Comparison of ENCODE assay signal across 8 cellular contexts in the genomic region with DNA sequence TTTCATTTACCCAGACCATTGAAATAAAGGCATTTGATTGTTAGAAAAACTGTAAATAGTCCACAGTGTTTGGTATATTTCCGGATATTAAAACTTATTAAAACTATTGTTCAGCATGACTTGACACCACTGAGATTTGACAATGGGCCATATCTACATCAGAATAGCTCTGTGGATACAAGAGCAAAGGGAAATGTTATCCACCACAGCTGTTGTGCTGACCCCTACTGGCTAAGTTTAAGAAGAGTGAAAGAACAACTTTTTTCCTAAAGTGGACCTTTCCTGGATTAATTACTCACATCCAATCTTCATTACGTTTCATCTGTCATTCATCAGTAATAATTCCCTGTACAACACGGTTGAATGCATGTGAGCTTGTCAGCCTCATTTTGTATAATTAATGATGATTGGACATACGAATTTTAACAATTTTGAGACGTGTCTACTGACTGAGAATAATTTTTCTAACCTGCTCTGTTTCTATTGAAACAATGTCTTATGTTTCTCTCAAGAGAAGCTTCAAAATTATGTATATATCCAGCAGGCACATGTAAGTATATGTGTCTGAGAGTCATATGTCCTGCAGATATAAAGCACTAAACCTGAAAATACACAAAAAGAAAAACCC.
DNase-seq lines count a peak whose midpoint lies in the region; ATAC-seq and TF ChIP-seq lines count a peak whose summit lies in the region.

No MANE protein-coding gene starts in this region.

- H3K4me3 ChIP-seq in SJCRH30, result no peak overlapping the region
- no peak overlapping the region; the same call in 1 of the 2 replicates for H3K4me3 ChIP-seq in iPS-20b (ENCODE audit: low read length)
- no peak overlapping the region for H3K4me3 ChIP-seq in CD8-positive, alpha-beta T cell (ENCODE audit: low read depth, low read length)

- CTCF ChIA-PET in CD8-positive, alpha-beta T cell (lab: Charles Lee), result no interaction called here

- DNase-seq in Ammon's horn (ENCODE audit: low spot score), result peak; percentile 19
- peak; percentile 9 to 56 for DNase-seq in SJCRH30
- DNase-seq in CD8-positive, alpha-beta T cell, result no peak
- no peak for DNase-seq in stimulated activated CD4-positive, alpha-beta T cell treated with anti-CD3 and anti-CD28 coated beads, Interleukin-15, amount 100 ng/mL, for 24 hours
- DNase-seq in cerebellum (ENCODE audit: low spot score), result no peak

- H3K36me3 Mint-ChIP-seq in CD8-positive, alpha-beta T cell, result no peaks in the 10 kb centered on the region

- POLR2A ChIA-PET in CD8-positive, alpha-beta T cell (lab: Charles Lee), result no interaction called here

- H3K9me3 Mint-ChIP-seq in CD8-positive, alpha-beta T cell, result no peaks in the 10 kb centered on the region

- H3K27ac ChIP-seq in SJCRH30 (no peak overlapping the region), iPS-20b (ENCODE audit: low read length) (peak overlapping the region; percentile 68)
- no peak overlapping the region for H3K27ac ChIP-seq in CD8-positive, alpha-beta T cell (ENCODE audit: low read depth, low read length)

- no peaks in the 10 kb centered on the region for H3K36me3 ChIP-seq in SJCRH30
- H3K36me3 ChIP-seq in iPS-20b (ENCODE audit: insufficient read depth, low read depth, low read length), result no peaks in the 10 kb centered on the region
- H3K36me3 ChIP-seq in CD8-positive, alpha-beta T cell (ENCODE audit: insufficient read depth, low read length), result no peaks in the 10 kb centered on the region

- no peak overlapping the region for H3K4me3 Mint-ChIP-seq in CD8-positive, alpha-beta T cell

- no peaks in the 10 kb centered on the region for H3K9me3 ChIP-seq in SJCRH30 (replicated peaks)
- H3K9me3 ChIP-seq in iPS-20b (ENCODE audit: insufficient read depth, low read depth, low read length), result no peaks in the 10 kb centered on the region
- H3K9me3 ChIP-seq in CD8-positive, alpha-beta T cell (ENCODE audit: low read length), result no peaks in the 10 kb centered on the region

- H3K27me3 ChIP-seq in SJCRH30 (no peaks in the 10 kb centered on the region), iPS-20b (ENCODE audit: insufficient read depth, low read length) (no peaks in the 10 kb centered on the region)
- no peaks in the 10 kb centered on the region for H3K27me3 ChIP-seq in CD8-positive, alpha-beta T cell (ENCODE audit: insufficient read depth, low read length)

- no peaks in the 10 kb centered on the region for H3K27me3 Mint-ChIP-seq in CD8-positive, alpha-beta T cell (ENCODE audit: low read depth)

- no peak overlapping the region for H3K27ac Mint-ChIP-seq in CD8-positive, alpha-beta T cell

- H3K4me1 ChIP-seq in SJCRH30, result no peaks in the 10 kb centered on the region
- peaks cover 6% of the 10 kb centered on the region; the same call in 1 of the 2 replicates for H3K4me1 ChIP-seq in iPS-20b (ENCODE audit: insufficient read depth, low read length)
- no peaks in the 10 kb centered on the region for H3K4me1 ChIP-seq in CD8-positive, alpha-beta T cell (ENCODE audit: insufficient read depth, low read length)

- ATAC-seq in HG03064 (IDR thresholded peaks at IDR 0.05; ENCODE audit: low read depth, unreplicated experiment) (peak; percentile 60), HG03108 (IDR thresholded peaks at IDR 0.05; ENCODE audit: unreplicated experiment) (no peak)
- no peak for ATAC-seq in CD8-positive, alpha-beta T cell

- H3K4me1 Mint-ChIP-seq in CD8-positive, alpha-beta T cell (ENCODE audit: low read depth), result no peaks in the 10 kb centered on the region

- H3K9ac ChIP-seq in iPS-20b (ENCODE audit: low read depth, low read length), result no peak overlapping the region

- intact Hi-C loops in CD8-positive, alpha-beta T cell (cut with DNase I, micrococcal nuclease), result no loop called here

- no peak for TF ChIP-seq CTCF in CD8-positive, alpha-beta T cell (IDR thresholded peaks at IDR 0.05)

Comparison
In these comparisons a context has a peak if more than half of its experiments do, and no peak if none do; other contexts are left out.
1. DNase-seq: peak in Ammon's horn (single experiment) and SJCRH30 (2 of 2); none in CD8-positive, alpha-beta T cell (0 of 7), stimulated activated CD4-positive, alpha-beta T cell treated with anti-CD3 and anti-CD28 coated beads, Interleukin-15, amount 100 ng/mL, for 24 hours (single experiment) and cerebellum (single experiment).